In the genomic region with DNA sequence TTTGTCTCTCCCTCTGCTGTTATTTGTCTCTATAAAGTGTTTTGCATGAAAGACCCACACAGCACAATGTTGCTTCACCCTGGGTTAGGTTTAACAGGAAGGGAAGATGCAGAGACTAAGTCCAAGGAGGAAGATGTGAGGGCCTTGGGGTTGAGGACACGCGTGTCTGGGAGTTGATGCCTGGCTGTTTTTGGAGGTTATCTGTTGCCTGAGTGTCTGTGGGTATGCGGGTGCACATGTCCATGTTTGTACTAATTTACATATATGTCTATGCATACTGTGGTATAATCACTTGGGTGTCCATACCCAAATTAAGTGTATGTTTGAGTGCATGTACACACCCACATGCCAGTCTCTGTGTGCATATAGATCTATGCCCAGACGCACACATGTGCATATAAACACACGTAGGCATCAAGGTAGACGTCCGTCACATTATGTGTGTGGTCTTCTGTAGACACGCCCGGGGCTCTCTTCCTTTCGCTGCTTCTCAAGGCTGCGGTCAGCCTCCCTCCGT, we compare ENCODE assay signal across 8 cellular contexts. TPM values are rescaled to one million over a fixed set of nuclear protein-coding genes. Genes with fewer than 3 reads are reported as not detected.
DNase-seq lines count a peak whose midpoint lies in the region; ATAC-seq lines count a peak whose summit lies in the region.

No MANE protein-coding gene starts in this region.

- peak overlapping the region; percentile 19 for H3K27ac Mint-ChIP-seq in stimulated activated naive CD8-positive, alpha-beta T cell treated with anti-CD3 and anti-CD28 coated beads, Interleukin-15, Interleukin-2, amounts not matched to agents 100 ng/mL and 50 ng/mL, for 24 hours
- no peak overlapping the region for H3K27ac Mint-ChIP-seq in activated T-helper 2 cell treated with anti-CD3 and anti-CD28 coated beads, Interferon-gamma antibody, Interleukin-2, Interleukin-4, amounts not matched to agents 10 μg/mL and 5 μg/mL and 100 μg/mL, durations not matched to agents 14 hours and 24 hours and 36 hours

- H3K4me1 Mint-ChIP-seq in stimulated activated naive CD8-positive, alpha-beta T cell treated with anti-CD3 and anti-CD28 coated beads, Interleukin-15, Interleukin-2, amounts not matched to agents 100 ng/mL and 50 ng/mL, for 24 hours (ENCODE audit: low read depth), result peaks cover 46% of the 10 kb centered on the region
- peaks cover 40% of the 10 kb centered on the region for H3K4me1 Mint-ChIP-seq in activated T-helper 2 cell treated with anti-CD3 and anti-CD28 coated beads, Interferon-gamma antibody, Interleukin-2, Interleukin-4, amounts not matched to agents 10 μg/mL and 5 μg/mL and 100 μg/mL, durations not matched to agents 14 hours and 24 hours and 36 hours (ENCODE audit: low read depth)

- no peak for DNase-seq in stimulated activated naive CD8-positive, alpha-beta T cell treated with anti-CD3 and anti-CD28 coated beads, Interleukin-15, Interleukin-2, amounts not matched to agents 100 U/mL and 50 U/mL, for 24 hours
- no peak for DNase-seq in activated T-helper 2 cell treated with anti-CD3 and anti-CD28 coated beads, Interferon-gamma antibody, Interleukin-2, Interleukin-4, amounts not matched to agents 10 μg/mL and 5 μg/mL and 100 μg/mL, durations not matched to agents 14 hours and 24 hours and 36 hours (ENCODE audit: low spot score)
- DNase-seq in inferior parietal cortex (ENCODE audit: extremely low spot score), result peak; percentile 51
- peak; percentile 66 for DNase-seq in superior temporal gyrus (ENCODE audit: extremely low spot score)
- no peak for DNase-seq in DMS153 (lab: John Stamatoyannopoulos, UW)

- no peak for ATAC-seq in stimulated activated naive CD8-positive, alpha-beta T cell treated with anti-CD3 and anti-CD28 coated beads, Interleukin-15, Interleukin-2, amounts not matched to agents 100 U/mL and 50 U/mL, for 24 hours
- ATAC-seq in HG03095 (IDR thresholded peaks at IDR 0.05; ENCODE audit: unreplicated experiment), result no peak
- no peak for ATAC-seq in GM21786 (IDR thresholded peaks at IDR 0.05; ENCODE audit: unreplicated experiment)

- intact Hi-C loops in activated T-helper 2 cell treated with anti-CD3 and anti-CD28 coated beads, Interferon-gamma antibody, Interleukin-2, Interleukin-4, amounts not matched to agents 10 μg/mL and 5 μg/mL and 100 μg/mL, durations not matched to agents 14 hours and 24 hours and 36 hours (cut with micrococcal nuclease), result no loop called here

- H3K4me3 Mint-ChIP-seq in stimulated activated naive CD8-positive, alpha-beta T cell treated with anti-CD3 and anti-CD28 coated beads, Interleukin-15, Interleukin-2, amounts not matched to agents 100 ng/mL and 50 ng/mL, for 24 hours, result peak overlapping the region; percentile 64
- peak overlapping the region; percentile 50 for H3K4me3 Mint-ChIP-seq in activated T-helper 2 cell treated with anti-CD3 and anti-CD28 coated beads, Interferon-gamma antibody, Interleukin-2, Interleukin-4, amounts not matched to agents 10 μg/mL and 5 μg/mL and 100 μg/mL, durations not matched to agents 14 hours and 24 hours and 36 hours (ENCODE audit: low read depth)

- no peaks in the 10 kb centered on the region for H3K9me3 Mint-ChIP-seq in stimulated activated naive CD8-positive, alpha-beta T cell treated with anti-CD3 and anti-CD28 coated beads, Interleukin-15, Interleukin-2, amounts not matched to agents 100 ng/mL and 50 ng/mL, for 24 hours
- no peaks in the 10 kb centered on the region for H3K9me3 Mint-ChIP-seq in activated T-helper 2 cell treated with anti-CD3 and anti-CD28 coated beads, Interferon-gamma antibody, Interleukin-2, Interleukin-4, amounts not matched to agents 10 μg/mL and 5 μg/mL and 100 μg/mL, durations not matched to agents 14 hours and 24 hours and 36 hours

- peaks cover 59% of the 10 kb centered on the region for H3K27me3 Mint-ChIP-seq in stimulated activated naive CD8-positive, alpha-beta T cell treated with anti-CD3 and anti-CD28 coated beads, Interleukin-15, Interleukin-2, amounts not matched to agents 100 ng/mL and 50 ng/mL, for 24 hours
- H3K27me3 Mint-ChIP-seq in activated T-helper 2 cell treated with anti-CD3 and anti-CD28 coated beads, Interferon-gamma antibody, Interleukin-2, Interleukin-4, amounts not matched to agents 10 μg/mL and 5 μg/mL and 100 μg/mL, durations not matched to agents 14 hours and 24 hours and 36 hours (ENCODE audit: low read depth), result peaks cover 68% of the 10 kb centered on the region

- no peaks in the 10 kb centered on the region for H3K36me3 Mint-ChIP-seq in stimulated activated naive CD8-positive, alpha-beta T cell treated with anti-CD3 and anti-CD28 coated beads, Interleukin-15, Interleukin-2, amounts not matched to agents 100 ng/mL and 50 ng/mL, for 24 hours (ENCODE audit: low read depth)
- H3K36me3 Mint-ChIP-seq in activated T-helper 2 cell treated with anti-CD3 and anti-CD28 coated beads, Interferon-gamma antibody, Interleukin-2, Interleukin-4, amounts not matched to agents 10 μg/mL and 5 μg/mL and 100 μg/mL, durations not matched to agents 14 hours and 24 hours and 36 hours (ENCODE audit: low read depth), result no peaks in the 10 kb centered on the region

RNA-seq across cellular contexts. Expression of a gene that starts 1.0 kb away (rescaled TPM):
- 4.1 and 5.0 TPM in 2 replicates for total RNA-seq in activated T-helper 2 cell treated with anti-CD3 and anti-CD28 coated beads, Interferon-gamma antibody, Interleukin-2, Interleukin-4, amounts not matched to agents 10 μg/mL and 5 μg/mL and 100 μg/mL, durations not matched to agents 14 hours and 24 hours and 36 hours

Comparison
In these comparisons a context has a peak if more than half of its experiments do, and no peak if none do; other contexts are left out.
1. DNase-seq: peak in inferior parietal cortex (single experiment) and superior temporal gyrus (single experiment); none in stimulated activated naive CD8-positive, alpha-beta T cell treated with anti-CD3 and anti-CD28 coated beads, Interleukin-15, Interleukin-2, amounts not matched to agents 100 U/mL and 50 U/mL, for 24 hours (single experiment), activated T-helper 2 cell treated with anti-CD3 and anti-CD28 coated beads, Interferon-gamma antibody, Interleukin-2, Interleukin-4, amounts not matched to agents 10 μg/mL and 5 μg/mL and 100 μg/mL, durations not matched to agents 14 hours and 24 hours and 36 hours (single experiment) and DMS153 (single experiment).